33 cellular contexts compared by ENCODE assay signal in the genomic region with DNA sequence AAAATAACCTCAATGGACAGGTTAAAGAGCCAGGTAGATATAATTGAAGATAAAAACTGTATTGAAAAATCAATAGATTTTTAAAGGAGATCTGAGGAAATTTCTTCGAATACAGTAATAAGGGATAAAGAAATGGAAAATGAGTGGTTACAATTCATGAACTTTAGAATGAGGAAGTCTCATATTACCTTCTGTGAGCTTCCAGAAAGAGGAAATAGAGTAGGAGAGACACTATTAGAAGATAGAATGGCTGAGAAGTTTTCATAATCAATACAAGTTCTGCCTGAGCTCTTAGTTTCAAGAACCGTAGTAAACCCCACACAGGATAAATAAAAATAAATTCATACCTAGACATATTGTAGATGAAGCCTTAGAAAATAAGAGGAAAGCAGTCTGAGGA.
"Had no signal": no experiment of that assay in that cellular context is flagged by ENCODE, and none has a peak within 500 bp of the region (broad histone marks: within the 10 kb centered on the region; RNA-seq: fewer than 3 reads in every experiment).

No MANE protein-coding gene starts in this region.

- H3K4me1 ChIP-seq: adrenal gland, esophagus squamous epithelium, heart right ventricle, neural progenitor cell, parathyroid adenoma, psoas muscle, thyroid gland had no signal

- ATAC-seq: activated T-cell treated with anti-CD3 and anti-CD28 coated beads, Interleukin-2, amount 50 U/mL, for 72 hours; body of pancreas; heart right ventricle; natural killer cell; psoas muscle; stimulated activated memory B cell treated with anti-CD40 and anti-IgM and Interleukin-4, amounts not matched to agents 10 μg/mL and 1 μg/mL and 100 μg/mL, for 72 hours; stimulated activated naive CD8-positive, alpha-beta T cell treated with anti-CD3 and anti-CD28 coated beads, Interleukin-15, amount 100 ng/mL, for 72 hours; T-helper 17 cell had no signal

- H3K36me3 ChIP-seq: adrenal gland, esophagus squamous epithelium, heart right ventricle, neural progenitor cell, sigmoid colon, thyroid gland had no signal

- H3K9me3 ChIP-seq: adrenal gland, body of pancreas, esophagus squamous epithelium, heart right ventricle, psoas muscle, sigmoid colon, thyroid gland had no signal

- H3K27me3 ChIP-seq: adrenal gland, body of pancreas, esophagus squamous epithelium, neural progenitor cell, sigmoid colon, thyroid gland had no signal

- H3K27ac ChIP-seq: adrenal gland, body of pancreas, epithelial cell of prostate, esophagus squamous epithelium, heart right ventricle, neural progenitor cell, parathyroid adenoma, psoas muscle, sigmoid colon, thyroid gland, VCaP had no signal

- H3K4me3 ChIP-seq: adrenal gland, body of pancreas, esophagus squamous epithelium, heart right ventricle, neural progenitor cell, psoas muscle, sigmoid colon, thyroid gland had no signal

- DNase-seq: activated CD4-positive, alpha-beta T cell treated with anti-CD3 and anti-CD28 coated beads for 4 hours; activated CD4-positive, alpha-beta T cell treated with anti-CD3 and anti-CD28 coated beads, Interleukin-2, amount 50 U/mL, for 4 hours; activated effector memory CD4-positive, alpha-beta T cell treated with Interleukin-2 at 50 U/mL for 16 hours; activated naive CD4-positive, alpha-beta T cell treated with Interleukin-2 at 50 U/mL for 16 hours; activated T-cell treated with anti-CD3 and anti-CD28 coated beads for 4 hours; activated T-cell treated with anti-CD3 and anti-CD28 coated beads, Interleukin-2, amount 50 U/mL, for 72 hours; adrenal gland; aorta; body of pancreas; dermis blood vessel endothelial cell; effector CD4-positive, alpha-beta T cell; esophagus squamous epithelium; foreskin melanocyte; heart right ventricle; midbrain; natural killer cell; occipital lobe; psoas muscle; sigmoid colon; small intestine; stimulated activated CD4-positive, alpha-beta T cell treated with anti-CD3 and anti-CD28 coated beads, Interleukin-1b, Interleukin-23, amount 100 ng/mL, for 48 hours; stimulated activated CD4-positive, alpha-beta T cell treated with anti-CD3 and anti-CD28 coated beads, Interleukin-4, amount 100 ng/mL, for 4 hours; stimulated activated CD8-positive, alpha-beta memory T cell treated with anti-CD3 and anti-CD28 coated beads, Interleukin-4, amount 100 ng/mL, for 48 hours; stimulated activated naive CD8-positive, alpha-beta T cell treated with anti-CD3 and anti-CD28 coated beads, Interleukin-15, amount 100 ng/mL, for 72 hours; substantia nigra; T-helper 17 cell; T1000; thyroid gland had no signal
